In genomic region chr10:110355922-110356627, GRCh38 we compare ENCODE assay signal across 8 cellular contexts. TPM values are rescaled to one million over a fixed set of nuclear protein-coding genes. Genes with fewer than 3 reads are reported as not detected.
DNase-seq lines count a peak whose midpoint lies in the region; ATAC-seq, FAIRE-seq and TF ChIP-seq lines count a peak whose summit lies in the region.

No MANE protein-coding gene starts in this region.

- H3K9me3 ChIP-seq in Peyer's patch = no peaks in the 10 kb centered on the region

- FAIRE-seq in GM18507 (lab: Jason Lieb, UNC) = peak; percentile 75

- intact Hi-C loops in lower leg skin (cut with DNase I; ENCODE audit: low total_unique reads) = no loop called here

- peak overlapping the region in 3 of 4 donors; percentile 40 to 82 (median 80) for H3K27ac ChIP-seq in Peyer's patch

- TF ChIP-seq CTCF in Peyer's patch (IDR thresholded peaks at IDR 0.05) (no peak), lower leg skin (IDR thresholded peaks at IDR 0.05) (no peak)

- in situ Hi-C loops in ACHN (cut with HindIII; ENCODE audit: low pct_ligation_motif_present, low pct_unique_long_range_greater_than_20kb, low sequenced_read_pairs) = no loop called here

- peak; percentile 11 for ATAC-seq in HG02571 (IDR thresholded peaks at IDR 0.05; ENCODE audit: unreplicated experiment)

- peaks cover 8 to 23% (median 21%) of the 10 kb centered on the region in 4 donors for H3K4me1 ChIP-seq in Peyer's patch

- no peaks in the 10 kb centered on the region for H3K27me3 ChIP-seq in Peyer's patch

- WGBS in lower leg skin, 2 donors = 77% methylated on average over 9 of the region's 9 CpGs

- DNase-seq in GM18507 (ENCODE audit: extremely low spot score, insufficient read length, low read depth) = no peak
- DNase-seq in Peyer's patch = peak in 2 of 3 donors; percentile 73 to 78
- DNase-seq in germinal center (ENCODE audit: low spot score) = peak; percentile 62
- DNase-seq in NCI-H774 (lab: John Stamatoyannopoulos, UW) = no peak
- no peak for DNase-seq in activated CD8-positive, alpha-beta memory T cell treated with anti-CD3 and anti-CD28 coated beads, Interleukin-2, amount 50 U/mL, for 48 hours
- DNase-seq in lower leg skin (ENCODE audit: low spot score in 2 of 2) = no peak
- DNase-seq in ACHN = no peak

- H3K36me3 ChIP-seq in Peyer's patch = no peaks in the 10 kb centered on the region

- TF ChIP-seq POLR2A in Peyer's patch (IDR thresholded peaks at IDR 0.05) = no peak
- no peak for TF ChIP-seq POLR2A in lower leg skin (IDR thresholded peaks at IDR 0.05)

- peak overlapping the region in 1 of 4 donors; percentile 21 for H3K4me3 ChIP-seq in Peyer's patch
- no peak overlapping the region for H3K4me3 ChIP-seq in lower leg skin (ENCODE audit: low read depth, poor library complexity, severe bottlenecking)

RNA-seq across cellular contexts. Expression of gene SMNDC1, which starts 51.4 kb away (rescaled TPM):
- total RNA-seq in Peyer's patch = 10 to 100 TPM; 10.5 to 40.4 (median 17.5) TPM
- 10 to 100 TPM in 2 of 4 donors, 1 to 10 TPM in 2; 8.0 to 20.5 (median 10.6) TPM for total RNA-seq in lower leg skin

Comparison
In these comparisons a context has a peak if more than half of its experiments do, and no peak if none do; other contexts are left out.
1. DNase-seq: peak in Peyer's patch (2 of 3) and germinal center (single experiment); none in GM18507 (single experiment), NCI-H774 (single experiment), activated CD8-positive, alpha-beta memory T cell treated with anti-CD3 and anti-CD28 coated beads, Interleukin-2, amount 50 U/mL, for 48 hours (single experiment), lower leg skin (0 of 2) and ACHN (single experiment).